Comparison of ENCODE assay signal across 8 cellular contexts in genomic region chr17:979539-980405, GRCh38. TPM values are rescaled to one million over a fixed set of nuclear protein-coding genes. Genes with fewer than 3 reads are reported as not detected.
DNase-seq lines count a peak whose midpoint lies in the region; ATAC-seq lines count a peak whose summit lies in the region.

NXN (minus strand) TSS chr17:979776.

- H3K27me3 ChIP-seq in effector memory CD4-positive, alpha-beta T cell (replicated peaks; ENCODE audit: control insufficient read depth, insufficient read depth, low read length, poor library complexity, severe bottlenecking) = peaks cover 19% of the 10 kb centered on the region
- no peaks in the 10 kb centered on the region for H3K27me3 ChIP-seq in mesendoderm (ENCODE audit: insufficient read depth, low read length, poor library complexity)

- H2BK5ac ChIP-seq in mesendoderm (ENCODE audit: low read length) = peak within 1 kb of the TSS; percentile 78

- no peak within 1 kb of the TSS for H2BK15ac ChIP-seq in mesendoderm (replicated peaks; ENCODE audit: low read depth)

- peak within 1 kb of the TSS; percentile 75 for H3K4me2 ChIP-seq in mesendoderm (ENCODE audit: low read length)

- no peaks in the 10 kb centered on the region for H3K9me3 ChIP-seq in effector memory CD4-positive, alpha-beta T cell (ENCODE audit: control insufficient read depth, low read length)

- H2BK120ac ChIP-seq in mesendoderm (ENCODE audit: low read depth, low read length) = peak within 1 kb of the TSS; percentile 99

- no peaks in the 10 kb centered on the region for H3K36me3 ChIP-seq in effector memory CD4-positive, alpha-beta T cell (ENCODE audit: control insufficient read depth, insufficient read depth, low read length)
- no peaks in the 10 kb centered on the region for H3K36me3 ChIP-seq in mesendoderm (ENCODE audit: control insufficient read depth, insufficient read depth, low read length)

- H3K56ac ChIP-seq in mesendoderm (ENCODE audit: low read length) = peak within 1 kb of the TSS; percentile 98

- H3K27ac ChIP-seq in effector memory CD4-positive, alpha-beta T cell (ENCODE audit: insufficient read depth, low read length, poor library complexity, severe bottlenecking) = peak within 1 kb of the TSS; percentile 32
- H3K27ac ChIP-seq in mesendoderm (ENCODE audit: low read depth, low read length) = peak within 1 kb of the TSS; percentile 98

- peak; percentile 50 for ATAC-seq in HG03066 (IDR thresholded peaks at IDR 0.05; ENCODE audit: low read depth, unreplicated experiment)

- H3K4me1 ChIP-seq in effector memory CD4-positive, alpha-beta T cell (ENCODE audit: control insufficient read depth, insufficient read depth, low read length, poor library complexity, severe bottlenecking) = peaks cover 12% of the 10 kb centered on the region
- H3K4me1 ChIP-seq in mesendoderm (ENCODE audit: control insufficient read depth, low read depth, low read length) = peaks cover 5% of the 10 kb centered on the region

- DNase-seq in NCI-H2107 treated with DMSO at 0.1 percent for 48 hours (lab: John Stamatoyannopoulos, UW; ENCODE audit: unreplicated experiment) = peak; percentile 11
- DNase-seq in NCI-H2107 (lab: John Stamatoyannopoulos, UW) = no peak
- DNase-seq in NCI-H748 treated with DMSO at 0.1 percent for 48 hours (lab: John Stamatoyannopoulos, UW) = peak; percentile 86
- DNase-seq in activated CD8-positive, alpha-beta memory T cell treated with anti-CD3 and anti-CD28 coated beads for 4 hours (ENCODE audit: low read depth in 2 of 2) = peak; percentile 81 to 82
- peak; percentile 78 to 88 (median 82) for DNase-seq in effector memory CD4-positive, alpha-beta T cell
- peak; percentile 87 for DNase-seq in mesendoderm
- DNase-seq in stimulated activated CD8-positive, alpha-beta memory T cell treated with anti-CD3 and anti-CD28 coated beads, Interleukin-12 subunit alpha, Interleukin-12 subunit beta, amount 100 ng/mL, for 4 hours (ENCODE audit: low read depth) = peak; percentile 85

- peak within 1 kb of the TSS; percentile 53 for H3K4me3 ChIP-seq in effector memory CD4-positive, alpha-beta T cell (ENCODE audit: insufficient read depth, low read depth, low read length, poor library complexity, severe bottlenecking)
- H3K4me3 ChIP-seq in mesendoderm (ENCODE audit: low read length) = peak within 1 kb of the TSS; percentile 97

- peaks cover 43% of the 10 kb centered on the region for H3K79me2 ChIP-seq in mesendoderm (ENCODE audit: control insufficient read depth, insufficient read depth, low read length)

- peak within 1 kb of the TSS; percentile 99 for H3K9ac ChIP-seq in mesendoderm (ENCODE audit: low read length)

- peaks cover 4% of the 10 kb centered on the region for H3K79me1 ChIP-seq in mesendoderm (ENCODE audit: low read length)

- H4K8ac ChIP-seq in mesendoderm (ENCODE audit: low read depth, low read length) = no peak within 1 kb of the TSS

- no peak within 1 kb of the TSS for H4K5ac ChIP-seq in mesendoderm (ENCODE audit: low read length)

- peak within 1 kb of the TSS; percentile 100 for H3K18ac ChIP-seq in mesendoderm (ENCODE audit: low read length)

- peak within 1 kb of the TSS; percentile 29 for H3K23ac ChIP-seq in mesendoderm (ENCODE audit: low read length)

- WGBS in mesendoderm (ENCODE audit: extremely low coverage, insufficient coverage, low lambda C conversion rate) = no CpG with 5 or more reads among the region's 94 CpGs

- no peak within 1 kb of the TSS for H2AK5ac ChIP-seq in mesendoderm (ENCODE audit: low read length)

- peak within 1 kb of the TSS; percentile 98 for H3K4ac ChIP-seq in mesendoderm (ENCODE audit: low read depth, low read length)

RNA-seq across cellular contexts. Expression of gene NXN, which starts in this region (rescaled TPM):
- polyA plus RNA-seq in mesendoderm (2013, experiment 1 of 2) = 125 TPM
- polyA plus RNA-seq in mesendoderm (2013, experiment 2 of 2) = 122 TPM
